In genomic region chr3:192467230-192468186, GRCh38 we compare ENCODE assay signal across 9 cellular contexts.
DNase-seq lines count a peak whose midpoint lies in the region; ATAC-seq lines count a peak whose summit lies in the region.
"Had no signal": no experiment of that assay in that cellular context is flagged by ENCODE, and none has a peak within 500 bp of the region (broad histone marks: within the 10 kb centered on the region; RNA-seq: fewer than 3 reads in every experiment).

No MANE protein-coding gene starts in this region.

- no peak overlapping the region for H2BK12ac ChIP-seq in neuronal stem cell (ENCODE audit: low read length)

- no peak overlapping the region for H3K4me3 ChIP-seq in neuronal stem cell (ENCODE audit: low read length in 2 of 2)

- no peak overlapping the region for H3K9ac ChIP-seq in neuronal stem cell (ENCODE audit: low read depth, low read length, poor library complexity)

- no peak overlapping the region for H2BK5ac ChIP-seq in neuronal stem cell (ENCODE audit: low read length)

- H3K18ac ChIP-seq in neuronal stem cell (ENCODE audit: low read length), result no peak overlapping the region

- H2AK5ac ChIP-seq in neuronal stem cell (ENCODE audit: low read depth, low read length), result no peak overlapping the region

- H4K8ac ChIP-seq in neuronal stem cell (ENCODE audit: low read depth, low read length), result no peak overlapping the region

- H3K14ac ChIP-seq in neuronal stem cell (ENCODE audit: low read length), result no peak overlapping the region

- no peak overlapping the region for H2BK120ac ChIP-seq in neuronal stem cell (ENCODE audit: low read depth, low read length)

- H3K23ac ChIP-seq in neuronal stem cell (ENCODE audit: low read depth, low read length, poor library complexity), result no peak overlapping the region

- no CpG with 5 or more reads among the region's 13 CpGs for WGBS in neuronal stem cell (ENCODE audit: extremely low coverage in 2 of 2, insufficient read length in 2 of 2, insufficient replicate concordance in 1 of 2), 2 donors

- DNase-seq in DMS153 (lab: John Stamatoyannopoulos, UW) (peak; percentile 59), NCI-H748 (lab: John Stamatoyannopoulos, UW; ENCODE audit: unreplicated experiment) (peak; percentile 52), fibroblast of peridontal ligament (ENCODE audit: extremely low read depth) (peak; percentile 48), neuronal stem cell (ENCODE audit: low spot score) (peak; percentile 77), ureter (ENCODE audit: low spot score) (peak; percentile 55)
- peak; percentile 41 for DNase-seq in activated CD8-positive, alpha-beta memory T cell treated with anti-CD3 and anti-CD28 coated beads, Interleukin-2, amount 50 U/mL, for 4 hours
- DNase-seq: activated naive CD8-positive, alpha-beta T cell treated with anti-CD3 and anti-CD28 coated beads, Interleukin-2, amount 10 ng/mL, durations not matched to agents 7 days and 5 days had no signal

- no peak overlapping the region for H2BK15ac ChIP-seq in neuronal stem cell (ENCODE audit: low read length)

- H3K4me2 ChIP-seq in neuronal stem cell (ENCODE audit: insufficient read depth, low read length, poor library complexity, severe bottlenecking), result no peak overlapping the region

- no peak overlapping the region for H3K4ac ChIP-seq in neuronal stem cell (ENCODE audit: low read length)

- no peaks in the 10 kb centered on the region for H3K79me1 ChIP-seq in neuronal stem cell (ENCODE audit: low read depth, low read length)

- no peaks in the 10 kb centered on the region for H3K4me1 ChIP-seq in neuronal stem cell (ENCODE audit: control insufficient read depth in 2 of 2, insufficient read depth in 1 of 2, low read depth in 1 of 2, low read length in 2 of 2)

- no peak overlapping the region for H4K91ac ChIP-seq in neuronal stem cell (ENCODE audit: low read depth, low read length, poor library complexity)

- H2AFZ ChIP-seq in neuronal stem cell (ENCODE audit: low read length), result no peak overlapping the region

- peak; percentile 94 for ATAC-seq in GM19467 (IDR thresholded peaks at IDR 0.05; ENCODE audit: unreplicated experiment)
- peak; percentile 95 for ATAC-seq in HG03460 (IDR thresholded peaks at IDR 0.05; ENCODE audit: unreplicated experiment)

- no peaks in the 10 kb centered on the region for H3K36me3 ChIP-seq in neuronal stem cell (replicated peaks in 1 of 2; ENCODE audit: control insufficient read depth in 2 of 2, insufficient read depth in 2 of 2, low read length in 2 of 2)

- H3K27ac ChIP-seq in neuronal stem cell (replicated peaks; ENCODE audit: low read length), result no peak overlapping the region

- H3K9me3 ChIP-seq in neuronal stem cell (replicated peaks in 1 of 2; ENCODE audit: control insufficient read depth in 2 of 2, insufficient read depth in 1 of 2, low read depth in 1 of 2, low read length in 2 of 2), result no peaks in the 10 kb centered on the region

- peaks cover 0 to 8% (median 0%) of the 10 kb centered on the region in 3 experiments for H3K27me3 ChIP-seq in neuronal stem cell (ENCODE audit: control insufficient read depth in 3 of 3, insufficient read depth in 3 of 3, low read depth in 1 of 3, low read length in 3 of 3)
